Comparison of ENCODE assay signal across 19 cellular contexts in genomic region chr10:126576336-126576735, GRCh38.
"Had no signal": no experiment of that assay in that cellular context is flagged by ENCODE, and none has a peak within 500 bp of the region (broad histone marks: within the 10 kb centered on the region; RNA-seq: fewer than 3 reads in every experiment).

No MANE protein-coding gene starts in this region.

- H3K36me3 ChIP-seq: cardiac muscle cell, colonic mucosa, lower lobe of right lung, right atrium auricular region, thyroid gland, uterus had no signal

- H3K9me3 Mint-ChIP-seq: activated CD4-positive, alpha-beta T cell treated with anti-CD3 and anti-CD28 coated beads, Interleukin-2, amount 10 ng/mL, durations not matched to agents 7 days and 5 days; stimulated activated effector memory CD8-positive, alpha-beta T cell treated with anti-CD3 and anti-CD28 coated beads, Interleukin-12 subunit alpha, Interleukin-12 subunit beta, amount 100 ng/mL, for 72 hours had no signal

- H3K4me3 ChIP-seq: cardiac muscle cell, colonic mucosa, lower lobe of right lung, right atrium auricular region, thyroid gland, uterus had no signal

- H3K4me1 Mint-ChIP-seq: activated CD4-positive, alpha-beta T cell treated with anti-CD3 and anti-CD28 coated beads, Interleukin-2, amount 10 ng/mL, durations not matched to agents 7 days and 5 days; activated naive CD4-positive, alpha-beta T cell treated with anti-CD3 and anti-CD28 coated beads, Interleukin-2, amount 10 ng/mL, durations not matched to agents 7 days and 5 days; immature natural killer cell; stimulated activated effector memory CD8-positive, alpha-beta T cell treated with anti-CD3 and anti-CD28 coated beads, Interleukin-12 subunit alpha, Interleukin-12 subunit beta, amount 100 ng/mL, for 72 hours; T-helper 17 cell had no signal

- H3K36me3 Mint-ChIP-seq: activated naive CD4-positive, alpha-beta T cell treated with anti-CD3 and anti-CD28 coated beads, Interleukin-2, amount 10 ng/mL, durations not matched to agents 7 days and 5 days; immature natural killer cell; stimulated activated effector memory CD8-positive, alpha-beta T cell treated with anti-CD3 and anti-CD28 coated beads, Interleukin-12 subunit alpha, Interleukin-12 subunit beta, amount 100 ng/mL, for 72 hours had no signal

- H3K27ac ChIP-seq: cardiac muscle cell, colonic mucosa, lower lobe of right lung, right atrium auricular region, thyroid gland, uterus had no signal

- H3K9me3 ChIP-seq: colonic mucosa, lower lobe of right lung, thyroid gland, uterus had no signal

- FAIRE-seq: small intestine, TTC549 had no signal

- H3K4me3 Mint-ChIP-seq: activated CD4-positive, alpha-beta T cell treated with anti-CD3 and anti-CD28 coated beads, Interleukin-2, amount 10 ng/mL, durations not matched to agents 7 days and 5 days; activated naive CD4-positive, alpha-beta T cell treated with anti-CD3 and anti-CD28 coated beads, Interleukin-2, amount 10 ng/mL, durations not matched to agents 7 days and 5 days; immature natural killer cell; stimulated activated effector memory CD8-positive, alpha-beta T cell treated with anti-CD3 and anti-CD28 coated beads, Interleukin-12 subunit alpha, Interleukin-12 subunit beta, amount 100 ng/mL, for 72 hours; T-helper 17 cell had no signal

- DNase-seq: activated CD4-positive, alpha-beta T cell treated with anti-CD3 and anti-CD28 coated beads, Interleukin-2, amount 10 ng/mL, durations not matched to agents 7 days and 5 days; activated CD4-positive, CD25-positive, alpha-beta regulatory T cell; activated CD8-positive, alpha-beta memory T cell treated with anti-CD3 and anti-CD28 coated beads for 24 hours; activated naive CD4-positive, alpha-beta T cell treated with anti-CD3 and anti-CD28 coated beads, Interleukin-2, amount 10 ng/mL, durations not matched to agents 7 days and 5 days; colonic mucosa; effector CD8-positive, alpha-beta T cell; immature natural killer cell; left cardiac atrium; lower lobe of right lung; midbrain; posterior cingulate gyrus; small intestine; T-helper 17 cell; thyroid gland; uterus had no signal

- H3K4me1 ChIP-seq: colonic mucosa, lower lobe of right lung, right atrium auricular region, thyroid gland, uterus had no signal

- H3K27me3 ChIP-seq: cardiac muscle cell, colonic mucosa, right atrium auricular region, thyroid gland, uterus had no signal

- H3K27me3 Mint-ChIP-seq: activated CD4-positive, alpha-beta T cell treated with anti-CD3 and anti-CD28 coated beads, Interleukin-2, amount 10 ng/mL, durations not matched to agents 7 days and 5 days; activated naive CD4-positive, alpha-beta T cell treated with anti-CD3 and anti-CD28 coated beads, Interleukin-2, amount 10 ng/mL, durations not matched to agents 7 days and 5 days; T-helper 17 cell had no signal

- ATAC-seq: left cardiac atrium; lower lobe of right lung; stimulated activated effector memory CD8-positive, alpha-beta T cell treated with anti-CD3 and anti-CD28 coated beads, Interleukin-12 subunit alpha, Interleukin-12 subunit beta, amount 100 ng/mL, for 72 hours; T-helper 17 cell had no signal

- H3K27ac Mint-ChIP-seq: activated CD4-positive, alpha-beta T cell treated with anti-CD3 and anti-CD28 coated beads, Interleukin-2, amount 10 ng/mL, durations not matched to agents 7 days and 5 days; activated naive CD4-positive, alpha-beta T cell treated with anti-CD3 and anti-CD28 coated beads, Interleukin-2, amount 10 ng/mL, durations not matched to agents 7 days and 5 days; immature natural killer cell; stimulated activated effector memory CD8-positive, alpha-beta T cell treated with anti-CD3 and anti-CD28 coated beads, Interleukin-12 subunit alpha, Interleukin-12 subunit beta, amount 100 ng/mL, for 72 hours; T-helper 17 cell had no signal
